Comparison of ENCODE assay signal across 11 cellular contexts in the genomic region with DNA sequence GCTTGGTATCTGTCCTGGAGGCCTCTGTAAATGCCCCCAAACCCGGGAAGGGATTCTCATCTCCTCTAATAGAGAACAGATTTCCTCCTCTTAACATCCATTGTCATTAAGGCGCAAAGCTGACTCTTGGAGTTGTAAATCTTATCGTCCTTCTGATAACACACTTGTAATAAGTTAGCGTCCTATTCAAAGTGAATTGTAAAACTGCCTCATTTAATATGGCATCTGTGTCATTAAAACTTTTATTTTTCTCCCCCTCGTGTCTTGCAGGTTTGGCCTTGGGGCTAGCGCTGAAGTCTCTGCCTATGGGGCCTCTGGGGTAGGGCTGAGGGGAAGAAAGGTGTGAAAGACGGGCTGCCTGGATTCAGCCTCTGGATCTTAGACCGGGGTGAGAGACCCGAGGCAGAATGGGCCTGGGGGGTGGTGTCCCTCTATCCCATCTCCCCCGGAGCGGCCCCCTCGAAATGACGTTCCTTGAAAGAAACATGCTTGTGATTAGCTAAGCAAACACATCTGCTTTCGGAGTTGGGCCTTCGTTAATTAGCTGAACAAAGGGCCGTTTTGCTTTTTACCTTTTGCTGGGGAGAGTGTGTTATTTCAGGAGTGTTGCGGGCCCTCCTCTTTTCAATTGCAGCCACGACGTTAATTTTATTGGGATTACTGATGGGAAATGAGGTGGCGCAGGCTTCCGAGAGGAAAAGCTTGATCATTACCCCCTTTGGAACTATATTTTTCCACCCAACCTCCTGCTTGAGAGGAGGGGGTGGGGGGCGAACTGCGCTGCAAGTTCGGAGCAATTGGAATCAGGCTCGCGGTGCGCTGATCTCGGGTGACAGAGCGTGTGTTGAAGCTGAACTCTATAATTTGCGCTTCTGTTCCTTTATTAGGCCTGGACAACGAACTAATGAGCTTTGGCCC. TPM values are rescaled to one million over a fixed set of nuclear protein-coding genes. Genes with fewer than 3 reads are reported as not detected.
DNase-seq lines count a peak whose midpoint lies in the region; ATAC-seq, FAIRE-seq and TF ChIP-seq lines count a peak whose summit lies in the region.
"Had no signal": no experiment of that assay in that cellular context is flagged by ENCODE, and none has a peak within 500 bp of the region (broad histone marks: within the 10 kb centered on the region; RNA-seq: fewer than 3 reads in every experiment).

No MANE protein-coding gene starts in this region.

- H3K9me2 ChIP-seq in GM23338 (ENCODE audit: insufficient read depth), result no peaks in the 10 kb centered on the region

- H3K27ac ChIP-seq in GM23338 (ENCODE audit: low read depth) (no peak overlapping the region), body of pancreas (peak overlapping the region in 3 of 4 donors; percentile 38 to 95 (median 94)), sigmoid colon (peak overlapping the region; percentile 92 to 97 (median 94))

- TF ChIP-seq CTCF in GM23338 (conservative IDR thresholded peaks at IDR 0.05; ENCODE audit: low read depth in 2 of 2), result no peak
- TF ChIP-seq CTCF in body of pancreas (IDR thresholded peaks at IDR 0.05), result no peak
- no peak for TF ChIP-seq CTCF in sigmoid colon (IDR thresholded peaks at IDR 0.05)

- peak overlapping the region; percentile 56; the same call in 1 of the 2 replicates for H2AFZ ChIP-seq in GM23338

- DNase-seq in GM23338 (ENCODE audit: low spot score), result peak; percentile 44
- no peak for DNase-seq in body of pancreas
- DNase-seq in islet precursor cell, result peak; percentile 53
- no peak for DNase-seq in sigmoid colon
- no peak for DNase-seq in nucleus accumbens (lab: John Stamatoyannopoulos, UW)
- DNase-seq in superior temporal gyrus (ENCODE audit: extremely low spot score), result no peak
- DNase-seq in RCC 7860 (ENCODE audit: low spot score), result no peak
- DNase-seq: erythroblast, NCI-H2081 treated with DMSO at 0.1 percent for 48 hours had no signal

- no peaks in the 10 kb centered on the region for H3K79me2 ChIP-seq in GM23338 (replicated peaks; ENCODE audit: insufficient read depth)

- H3K27me3 ChIP-seq in GM23338 (ENCODE audit: insufficient read depth), result peaks cover 96% of the 10 kb centered on the region
- H3K27me3 ChIP-seq in body of pancreas, result no peaks in the 10 kb centered on the region
- H3K27me3 ChIP-seq in sigmoid colon, result no peaks in the 10 kb centered on the region

- FAIRE-seq in RCC 7860 (lab: Jason Lieb, UNC), result no peak

- peaks cover 19% of the 10 kb centered on the region; the same call in 1 of the 2 replicates for H3F3A ChIP-seq in GM23338 (replicated peaks; ENCODE audit: low read depth)

- no peak overlapping the region for H3K27ac Mint-ChIP-seq in GM23338

- ATAC-seq in GM23338 (no peak; the same call in 2 of the 3 replicates), body of pancreas (no peak), GM21576 (IDR thresholded peaks at IDR 0.05; ENCODE audit: unreplicated experiment) (no peak)

- H4K20me1 ChIP-seq in GM23338 (replicated peaks; ENCODE audit: insufficient read depth), result peaks cover 10% of the 10 kb centered on the region; the same call in 1 of the 2 replicates

- H3K9me3 ChIP-seq in body of pancreas (no peaks in the 10 kb centered on the region), sigmoid colon (no peaks in the 10 kb centered on the region)
- H3K9me3 ChIP-seq: HAP-1 had no signal

- H3K36me3 ChIP-seq in GM23338 (ENCODE audit: insufficient read depth) (no peaks in the 10 kb centered on the region), body of pancreas (replicated peaks in 1 of 2; ENCODE audit: insufficient read depth in 1 of 2, low read depth in 2 of 2) (no peaks in the 10 kb centered on the region), sigmoid colon (no peaks in the 10 kb centered on the region)

- WGBS in body of pancreas, 2 donors, result 56 to 79% methylated on average over 31 of the region's 31 CpGs
- WGBS in sigmoid colon, 2 donors, result 24 to 34% methylated on average over 31 of the region's 31 CpGs

- H3K9me3 Mint-ChIP-seq in GM23338, result peaks cover 2% of the 10 kb centered on the region

- peak overlapping the region; percentile 83 for H3K4me2 ChIP-seq in GM23338

- peaks cover 75% of the 10 kb centered on the region for H3K4me1 Mint-ChIP-seq in GM23338

- intact Hi-C loops in body of pancreas (cut with DNase I) (no loop called here), sigmoid colon (cut with DNase I) (no loop called here)

- TF ChIP-seq EP300 in sigmoid colon (IDR thresholded peaks at IDR 0.05), result no peak

- peaks cover 82% of the 10 kb centered on the region for H3K4me1 ChIP-seq in GM23338 (ENCODE audit: insufficient read depth)
- H3K4me1 ChIP-seq in body of pancreas, result peaks cover 42% of the 10 kb centered on the region
- peaks cover 0 to 62% (median 52%) of the 10 kb centered on the region in 4 donors for H3K4me1 ChIP-seq in sigmoid colon

- TF ChIP-seq POLR2A in body of pancreas (IDR thresholded peaks at IDR 0.05) (no peak), sigmoid colon (IDR thresholded peaks at IDR 0.05) (no peak)

- no peaks in the 10 kb centered on the region; the same call in 2 of the 3 replicates for H3K36me3 Mint-ChIP-seq in GM23338 (ENCODE audit: low read depth)

- peak overlapping the region; percentile 74; the same call in 2 of the 3 replicates for H3K4me3 Mint-ChIP-seq in GM23338

- H3K27me3 Mint-ChIP-seq in GM23338 (ENCODE audit: insufficient read depth, low read depth, poor library complexity), result peaks cover 98% of the 10 kb centered on the region

- H3K4me3 ChIP-seq in GM23338 (peak overlapping the region; percentile 76), body of pancreas (no peak overlapping the region), sigmoid colon (peak overlapping the region in 3 of 4 donors; percentile 5 to 89 (median 84))
- H3K4me3 ChIP-seq: HAP-1 had no signal

TF ChIP-seq in GM23338, 12 proteins besides CTCF, POLR2A, EP300 and RAD21:
- TF ChIP-seq EZH2 (IDR thresholded peaks at IDR 0.05; ENCODE audit: low read depth, unreplicated experiment), result peak; percentile 84
- no peak for TF ChIP-seq POLR2AphosphoS5 (IDR thresholded peaks at IDR 0.05; ENCODE audit: low read depth)

RNA-seq across cellular contexts. Expression of gene NR2F2, which starts 12.4 kb away (rescaled TPM):
- total RNA-seq in GM23338 (2014; rRNA removed; shearing (Covaris generic)), result not detected in 2 replicates
- 0.16 and 0.23 TPM in 2 replicates for polyA plus RNA-seq in GM23338 (2016; fragmentation: Nextera tagmentation; extraction: Ambion mirVana)
- 10 to 100 TPM; 12.9 to 13.5 TPM for total RNA-seq in body of pancreas
- 10 to 100 TPM; 24.0 to 47.9 (median 31.0) TPM for total RNA-seq in sigmoid colon
- polyA plus RNA-seq in sigmoid colon, result 10 to 100 TPM; 12.6 to 20.0 (median 12.9) TPM

Comparison
In these comparisons a context has a peak if more than half of its experiments do, and no peak if none do; other contexts are left out.
1. DNase-seq: peak in GM23338 (single experiment) and islet precursor cell (single experiment); none in body of pancreas (0 of 4), sigmoid colon (single experiment), nucleus accumbens (0 of 56), superior temporal gyrus (single experiment) and RCC 7860 (single experiment).
2. H3K4me3 ChIP-seq: peak in GM23338 (single experiment) and sigmoid colon (3 of 4); none in body of pancreas (0 of 2).
3. RNA of gene NR2F2, which starts 12.4 kb away (total RNA-seq): 24.0 to 47.9 TPM in sigmoid colon and 12.9 to 13.5 TPM in body of pancreas; not detected in GM23338; every median in the first group is over 10 times any median in the second.